In the genomic region with DNA sequence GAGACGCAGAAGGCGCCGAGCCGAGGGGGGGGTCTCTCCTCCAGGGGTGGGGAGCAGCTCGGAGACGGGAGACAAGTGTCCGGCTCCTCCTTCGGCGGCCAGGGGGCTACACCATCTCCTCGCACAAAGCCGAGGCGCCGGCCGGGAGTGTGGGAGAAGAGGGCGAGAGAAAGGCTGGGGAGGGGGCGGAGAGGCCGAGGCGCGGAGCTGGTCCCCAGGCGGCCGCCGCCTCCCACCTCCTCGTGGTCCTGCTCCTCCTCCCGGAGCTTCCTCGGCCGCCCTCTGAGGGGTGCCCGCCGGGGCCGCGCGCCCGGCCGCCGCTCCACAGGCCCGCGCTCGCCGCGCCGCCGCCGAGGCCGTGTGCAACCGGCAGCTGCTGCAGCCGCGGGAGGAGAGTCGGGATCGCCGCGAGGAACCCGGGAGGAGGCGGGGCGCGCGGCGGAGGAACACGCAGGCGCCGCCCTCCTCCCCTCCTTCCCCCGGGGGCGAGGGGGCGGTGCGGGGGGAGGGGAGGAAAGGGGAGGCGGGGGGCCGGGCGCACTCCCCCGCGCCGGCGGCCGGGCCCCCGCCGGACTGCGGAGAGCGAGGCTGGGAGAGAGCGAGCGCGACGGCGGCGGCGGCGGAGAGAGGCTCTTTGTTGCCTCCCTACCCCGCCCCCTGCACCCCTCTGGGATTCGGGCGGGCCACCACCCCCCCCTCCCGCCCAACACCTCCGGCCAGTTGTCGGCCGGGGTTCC, we compare ENCODE assay signal across 8 cellular contexts. TPM values are rescaled to one million over a fixed set of nuclear protein-coding genes. Genes with fewer than 3 reads are reported as not detected.
DNase-seq lines count a peak whose midpoint lies in the region; ATAC-seq and TF ChIP-seq lines count a peak whose summit lies in the region.

A gene (minus strand): TSS at position 398 of the 737 bp plus-strand sequence. CDS start 433 bp downstream, outside the sequence.

- peak; percentile 60 for ATAC-seq in GM19372 (IDR thresholded peaks at IDR 0.05; ENCODE audit: low read depth, unreplicated experiment)

- no peaks in the 10 kb centered on the region for H3K9me3 ChIP-seq in adrenal gland (replicated peaks in 1 of 3)
- H3K9me3 ChIP-seq in cardiac muscle cell (ENCODE audit: low read depth) = no peaks in the 10 kb centered on the region
- H3K9me3 ChIP-seq in osteoblast (ENCODE audit: low read depth, low read length) = no peaks in the 10 kb centered on the region
- no peaks in the 10 kb centered on the region for H3K9me3 ChIP-seq in uterus

- DNase-seq in AG10803 (ENCODE audit: low read depth) (peak; percentile 84), RWPE1 (ENCODE audit: low spot score) (peak; percentile 88), adrenal gland (peak; percentile 80 to 86 (median 84)), cardiac muscle cell (ENCODE audit: low read depth in 1 of 2, low spot score in 1 of 2) (peak; percentile 90 to 91), osteoblast (ENCODE audit: insufficient read length, low spot score, missing footprints) (peak; percentile 95), uterus (peak; percentile 85 to 86)

- POLR2A ChIA-PET in RWPE1 (lab: Yijun Ruan, JAX; ENCODE audit: low non-redundant PET) = interaction anchor here (0.6 to 1.0 kb wide), 5 partner anchors 44 to 126 kb away, joined by 3 to 7 read pairs (median 3); a partner anchor contains a TSS

- H4K20me1 ChIP-seq in KMS-11 (ENCODE audit: insufficient read depth) (no peaks in the 10 kb centered on the region), osteoblast (ENCODE audit: insufficient read depth, low read length) (peaks cover 25% of the 10 kb centered on the region)

- 0% methylated on average over 4 to 85 of the region's 90 CpGs for WGBS in adrenal gland, 4 donors

- H3K27me3 ChIP-seq in KMS-11 (ENCODE audit: insufficient read depth, low read depth) (no peaks in the 10 kb centered on the region; the same call in 1 of the 2 replicates), adrenal gland (no peaks in the 10 kb centered on the region), cardiac muscle cell (no peaks in the 10 kb centered on the region), osteoblast (ENCODE audit: insufficient read depth, low read length) (no peaks in the 10 kb centered on the region), uterus (no peaks in the 10 kb centered on the region)

- intact Hi-C loops in adrenal gland (cut with DNase I) = loop anchor here (5.0 to 10.0 kb wide), 3 partner anchors 81 to 119 kb away; no protein-coding TSS in a partner anchor
- intact Hi-C loops in uterus (cut with DNase I; ENCODE audit: low total_unique reads) = loop anchor here (10.0 kb wide), 1 partner anchor 122 kb away; a partner anchor contains a TSS

- no peak for TF ChIP-seq CTCF in AG10803 (conservative IDR thresholded peaks at IDR 0.05; ENCODE audit: low read length)
- TF ChIP-seq CTCF in KMS-11 (conservative IDR thresholded peaks at IDR 0.05; ENCODE audit: low read depth, low read length) = no peak
- no peak for TF ChIP-seq CTCF in RWPE1 (conservative IDR thresholded peaks at IDR 0.05; ENCODE audit: low read depth)
- TF ChIP-seq CTCF in adrenal gland (IDR thresholded peaks at IDR 0.05) = peak in 1 of 6 experiments; percentile 14
- TF ChIP-seq CTCF in cardiac muscle cell (IDR thresholded peaks at IDR 0.05; ENCODE audit: low read depth, low read length) = no peak
- no peak for TF ChIP-seq CTCF in osteoblast (IDR thresholded peaks at IDR 0.05; ENCODE audit: extremely low read depth, low read depth, low read length)
- TF ChIP-seq CTCF in uterus (IDR thresholded peaks at IDR 0.05) = peak in 2 of 4 experiments; percentile 2 to 22

- peak within 1 kb of the TSS; percentile 84 for H3K4me2 ChIP-seq in KMS-11
- H3K4me2 ChIP-seq in osteoblast (ENCODE audit: insufficient read depth, low read length) = peak within 1 kb of the TSS; percentile 88

- peak; percentile 93 to 95 for TF ChIP-seq POLR2A in adrenal gland (IDR thresholded peaks at IDR 0.05)
- TF ChIP-seq POLR2A in uterus (IDR thresholded peaks at IDR 0.05) = peak; percentile 86 to 98

- H3K4me3 ChIP-seq in AG10803 (ENCODE audit: low read length) (peak within 1 kb of the TSS; percentile 83), KMS-11 (IDR thresholded peaks at IDR 0.05; ENCODE audit: insufficient read depth, low read depth, low read length) (peak within 1 kb of the TSS; percentile 91), adrenal gland (peak within 1 kb of the TSS; percentile 77 to 93 (median 82)), cardiac muscle cell (peak within 1 kb of the TSS; percentile 94), osteoblast (ENCODE audit: insufficient read depth, low read length) (peak within 1 kb of the TSS; percentile 95), uterus (peak within 1 kb of the TSS; percentile 79 to 89)

- H3K9ac ChIP-seq in KMS-11 = peak within 1 kb of the TSS; percentile 66

- no peak within 1 kb of the TSS for H3K27ac ChIP-seq in KMS-11
- peak within 1 kb of the TSS; percentile 94 for H3K27ac ChIP-seq in RWPE1
- H3K27ac ChIP-seq in adrenal gland = peak within 1 kb of the TSS; percentile 94 to 97 (median 95)
- peak within 1 kb of the TSS; percentile 93 for H3K27ac ChIP-seq in cardiac muscle cell
- H3K27ac ChIP-seq in osteoblast (ENCODE audit: low read depth, low read length) = peak within 1 kb of the TSS; percentile 90
- H3K27ac ChIP-seq in uterus = peak within 1 kb of the TSS; percentile 99 to 100

- H3K36me3 ChIP-seq in KMS-11 (ENCODE audit: insufficient read depth) = no peaks in the 10 kb centered on the region
- H3K36me3 ChIP-seq in adrenal gland (replicated peaks in 1 of 2) = no peaks in the 10 kb centered on the region
- H3K36me3 ChIP-seq in cardiac muscle cell = no peaks in the 10 kb centered on the region
- no peaks in the 10 kb centered on the region for H3K36me3 ChIP-seq in osteoblast (ENCODE audit: insufficient read depth, low read length)
- H3K36me3 ChIP-seq in uterus = no peaks in the 10 kb centered on the region

- CTCF ChIA-PET in RWPE1 (lab: Yijun Ruan, JAX) = interaction anchor here (0.5 to 2.6 kb wide), 7 partner anchors 12 to 178 kb away, joined by 3 to 28 read pairs (median 4); a partner anchor contains a TSS

- H3K4me1 ChIP-seq in KMS-11 (ENCODE audit: low read depth, poor library complexity, severe bottlenecking) (peaks cover 10% of the 10 kb centered on the region), adrenal gland (replicated peaks in 1 of 2) (peaks cover 9 to 51% of the 10 kb centered on the region in 2 donors), cardiac muscle cell (ENCODE audit: low read depth) (peaks cover 29% of the 10 kb centered on the region), osteoblast (ENCODE audit: insufficient read depth, low read length) (peaks cover 47% of the 10 kb centered on the region), uterus (no peaks in the 10 kb centered on the region)

- H2AFZ ChIP-seq in KMS-11 (ENCODE audit: low read depth) = peak within 1 kb of the TSS; percentile 94
- no peak within 1 kb of the TSS for H2AFZ ChIP-seq in osteoblast (ENCODE audit: low read length)

- peaks cover 3% of the 10 kb centered on the region; the same call in 1 of the 2 replicates for H3K79me2 ChIP-seq in KMS-11 (ENCODE audit: insufficient read depth, low read depth)
- peaks cover 49% of the 10 kb centered on the region for H3K79me2 ChIP-seq in osteoblast (ENCODE audit: insufficient read depth, low read length)

RNA-seq across cellular contexts. Expression of the gene that starts here (rescaled TPM):
- 100 to 1,000 TPM in 4 of 8 donors, 10 to 100 TPM in 4; 36.7 to 130 (median 81.8) TPM for total RNA-seq in adrenal gland
- polyA plus RNA-seq in adrenal gland = 100 to 1,000 TPM in 1 of 3 donors, 10 to 100 TPM in 2; 10.0 to 142 (median 51.8) TPM
- total RNA-seq in cardiac muscle cell = 50.8 and 124 TPM in 2 replicates
- 46.4 and 66.6 TPM in 2 replicates for polyA plus RNA-seq in cardiac muscle cell
- 344 and 453 TPM in 2 replicates for total RNA-seq in osteoblast
- 100 to 1,000 TPM in 1 of 4 donors, 10 to 100 TPM in 3; 22.9 to 109 (median 78.3) TPM for total RNA-seq in uterus
